In the genomic region with DNA sequence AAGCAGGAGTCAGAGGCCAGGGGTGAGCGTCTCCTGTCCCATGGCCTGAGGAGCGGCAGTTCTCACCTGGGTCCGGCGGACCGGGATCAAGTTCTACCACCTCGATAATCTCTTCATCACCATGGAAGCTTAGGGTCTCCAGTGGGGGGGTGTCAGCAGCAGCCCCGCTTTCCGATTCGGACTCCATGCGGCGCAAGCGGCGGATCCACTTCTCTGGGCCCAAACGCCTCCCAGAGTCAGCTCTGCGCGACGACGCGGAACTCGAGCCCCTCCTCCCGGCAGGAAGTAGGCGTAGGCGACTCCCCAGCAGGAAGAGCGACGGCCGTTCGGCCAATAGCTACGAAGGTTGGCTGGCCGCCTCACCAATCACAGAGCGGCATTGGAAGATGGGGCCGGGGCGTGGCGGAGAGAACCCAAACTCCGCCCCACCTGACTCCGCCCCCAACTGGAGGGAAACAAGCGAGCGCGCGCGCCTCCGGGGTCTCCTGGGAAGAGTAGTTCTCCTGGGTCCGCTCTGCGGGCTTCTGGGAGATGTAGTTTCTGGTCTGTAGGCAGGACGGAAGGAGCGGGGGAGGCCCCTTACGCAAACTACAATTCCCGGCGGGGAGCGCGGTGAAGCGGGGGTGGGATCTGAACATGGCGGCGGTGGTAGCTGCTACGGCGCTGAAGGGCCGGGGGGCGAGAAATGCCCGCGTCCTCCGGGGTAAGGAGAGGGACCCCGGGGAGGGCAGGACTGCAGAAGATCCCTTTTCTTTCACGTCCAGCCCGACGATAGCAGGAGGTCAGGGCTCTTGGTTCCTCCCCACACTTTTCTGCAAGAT, we compare ENCODE assay signal across 1 cellular context.
TF ChIP-seq lines count a peak whose summit lies in the region.

A gene with protein sequence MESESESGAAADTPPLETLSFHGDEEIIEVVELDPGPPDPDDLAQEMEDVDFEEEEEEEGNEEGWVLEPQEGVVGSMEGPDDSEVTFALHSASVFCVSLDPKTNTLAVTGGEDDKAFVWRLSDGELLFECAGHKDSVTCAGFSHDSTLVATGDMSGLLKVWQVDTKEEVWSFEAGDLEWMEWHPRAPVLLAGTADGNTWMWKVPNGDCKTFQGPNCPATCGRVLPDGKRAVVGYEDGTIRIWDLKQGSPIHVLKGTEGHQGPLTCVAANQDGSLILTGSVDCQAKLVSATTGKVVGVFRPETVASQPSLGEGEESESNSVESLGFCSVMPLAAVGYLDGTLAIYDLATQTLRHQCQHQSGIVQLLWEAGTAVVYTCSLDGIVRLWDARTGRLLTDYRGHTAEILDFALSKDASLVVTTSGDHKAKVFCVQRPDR (minus strand): TSS at position 238 of the 821 bp plus-strand sequence. CDS start 51 bp downstream, at position 187.
A gene with protein sequence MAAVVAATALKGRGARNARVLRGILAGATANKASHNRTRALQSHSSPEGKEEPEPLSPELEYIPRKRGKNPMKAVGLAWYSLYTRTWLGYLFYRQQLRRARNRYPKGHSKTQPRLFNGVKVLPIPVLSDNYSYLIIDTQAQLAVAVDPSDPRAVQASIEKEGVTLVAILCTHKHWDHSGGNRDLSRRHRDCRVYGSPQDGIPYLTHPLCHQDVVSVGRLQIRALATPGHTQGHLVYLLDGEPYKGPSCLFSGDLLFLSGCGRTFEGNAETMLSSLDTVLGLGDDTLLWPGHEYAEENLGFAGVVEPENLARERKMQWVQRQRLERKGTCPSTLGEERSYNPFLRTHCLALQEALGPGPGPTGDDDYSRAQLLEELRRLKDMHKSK (plus strand): TSS at position 620 of the 821 bp plus-strand sequence. CDS start 17 bp downstream, at position 637.

TF ChIP-seq in HepG2, 621 proteins besides CTCF, POLR2A, EP300 and RAD21 (continued from another document and continues in another):
- TF ChIP-seq, protein P1, sequence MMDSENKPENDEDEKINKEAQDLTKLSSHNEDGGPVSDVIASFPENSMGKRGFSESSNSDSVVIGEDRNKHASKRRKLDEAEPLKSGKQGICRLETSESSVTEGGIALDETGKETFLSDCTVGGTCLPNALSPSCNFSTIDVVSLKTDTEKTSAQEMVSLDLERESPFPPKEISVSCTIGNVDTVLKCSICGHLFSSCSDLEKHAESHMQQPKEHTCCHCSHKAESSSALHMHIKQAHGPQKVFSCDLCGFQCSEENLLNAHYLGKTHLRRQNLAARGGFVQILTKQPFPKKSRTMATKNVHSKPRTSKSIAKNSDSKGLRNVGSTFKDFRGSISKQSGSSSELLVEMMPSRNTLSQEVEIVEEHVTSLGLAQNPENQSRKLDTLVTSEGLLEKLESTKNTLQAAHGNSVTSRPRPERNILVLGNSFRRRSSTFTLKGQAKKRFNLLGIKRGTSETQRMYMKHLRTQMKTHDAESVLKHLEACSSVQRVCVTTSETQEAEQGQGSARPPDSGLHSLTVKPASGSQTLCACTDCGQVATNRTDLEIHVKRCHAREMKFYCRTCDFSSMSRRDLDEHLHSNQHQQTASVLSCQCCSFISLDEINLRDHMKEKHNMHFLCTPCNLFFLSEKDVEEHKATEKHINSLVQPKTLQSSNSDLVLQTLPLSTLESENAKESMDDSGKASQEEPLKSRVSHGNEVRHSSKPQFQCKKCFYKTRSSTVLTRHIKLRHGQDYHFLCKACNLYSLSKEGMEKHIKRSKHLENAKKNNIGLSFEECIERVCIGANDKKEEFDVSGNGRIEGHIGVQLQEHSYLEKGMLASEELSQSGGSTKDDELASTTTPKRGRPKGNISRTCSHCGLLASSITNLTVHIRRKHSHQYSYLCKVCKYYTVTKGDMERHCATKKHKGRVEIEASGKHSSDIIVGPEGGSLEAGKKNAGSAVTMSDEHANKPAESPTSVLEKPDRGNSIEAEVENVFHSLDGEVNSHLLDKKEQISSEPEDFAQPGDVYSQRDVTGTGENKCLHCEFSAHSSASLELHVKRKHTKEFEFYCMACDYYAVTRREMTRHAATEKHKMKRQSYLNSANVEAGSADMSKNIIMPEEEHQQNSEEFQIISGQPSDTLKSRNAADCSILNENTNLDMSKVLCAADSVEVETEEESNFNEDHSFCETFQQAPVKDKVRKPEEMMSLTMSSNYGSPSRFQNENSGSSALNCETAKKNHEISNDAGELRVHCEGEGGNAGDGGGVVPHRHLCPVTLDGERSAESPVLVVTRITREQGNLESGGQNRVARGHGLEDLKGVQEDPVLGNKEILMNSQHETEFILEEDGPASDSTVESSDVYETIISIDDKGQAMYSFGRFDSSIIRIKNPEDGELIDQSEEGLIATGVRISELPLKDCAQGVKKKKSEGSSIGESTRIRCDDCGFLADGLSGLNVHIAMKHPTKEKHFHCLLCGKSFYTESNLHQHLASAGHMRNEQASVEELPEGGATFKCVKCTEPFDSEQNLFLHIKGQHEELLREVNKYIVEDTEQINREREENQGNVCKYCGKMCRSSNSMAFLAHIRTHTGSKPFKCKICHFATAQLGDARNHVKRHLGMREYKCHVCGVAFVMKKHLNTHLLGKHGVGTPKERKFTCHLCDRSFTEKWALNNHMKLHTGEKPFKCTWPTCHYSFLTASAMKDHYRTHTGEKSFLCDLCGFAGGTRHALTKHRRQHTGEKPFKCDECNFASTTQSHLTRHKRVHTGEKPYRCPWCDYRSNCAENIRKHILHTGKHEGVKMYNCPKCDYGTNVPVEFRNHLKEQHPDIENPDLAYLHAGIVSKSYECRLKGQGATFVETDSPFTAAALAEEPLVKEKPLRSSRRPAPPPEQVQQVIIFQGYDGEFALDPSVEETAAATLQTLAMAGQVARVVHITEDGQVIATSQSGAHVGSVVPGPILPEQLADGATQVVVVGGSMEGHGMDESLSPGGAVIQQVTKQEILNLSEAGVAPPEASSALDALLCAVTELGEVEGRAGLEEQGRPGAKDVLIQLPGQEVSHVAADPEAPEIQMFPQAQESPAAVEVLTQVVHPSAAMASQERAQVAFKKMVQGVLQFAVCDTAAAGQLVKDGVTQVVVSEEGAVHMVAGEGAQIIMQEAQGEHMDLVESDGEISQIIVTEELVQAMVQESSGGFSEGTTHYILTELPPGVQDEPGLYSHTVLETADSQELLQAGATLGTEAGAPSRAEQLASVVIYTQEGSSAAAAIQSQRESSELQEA (CRISPR knock-in tag; IDR thresholded peaks at IDR 0.05; ENCODE audit: not compliant biosample characterization): no peak
- TF ChIP-seq KLF13 (CRISPR knock-in tag; IDR thresholded peaks at IDR 0.05): no peak
- TF ChIP-seq ZSCAN31 (CRISPR knock-in tag; IDR thresholded peaks at IDR 0.05; ENCODE audit: low read depth): peak; percentile 92
- TF ChIP-seq ZNF24 (IDR thresholded peaks at IDR 0.05): no peak
- TF ChIP-seq, protein P2, sequence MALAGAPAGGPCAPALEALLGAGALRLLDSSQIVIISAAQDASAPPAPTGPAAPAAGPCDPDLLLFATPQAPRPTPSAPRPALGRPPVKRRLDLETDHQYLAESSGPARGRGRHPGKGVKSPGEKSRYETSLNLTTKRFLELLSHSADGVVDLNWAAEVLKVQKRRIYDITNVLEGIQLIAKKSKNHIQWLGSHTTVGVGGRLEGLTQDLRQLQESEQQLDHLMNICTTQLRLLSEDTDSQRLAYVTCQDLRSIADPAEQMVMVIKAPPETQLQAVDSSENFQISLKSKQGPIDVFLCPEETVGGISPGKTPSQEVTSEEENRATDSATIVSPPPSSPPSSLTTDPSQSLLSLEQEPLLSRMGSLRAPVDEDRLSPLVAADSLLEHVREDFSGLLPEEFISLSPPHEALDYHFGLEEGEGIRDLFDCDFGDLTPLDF (CRISPR knock-in tag; IDR thresholded peaks at IDR 0.05): peak; percentile 97
- TF ChIP-seq RELA (CRISPR knock-in tag; IDR thresholded peaks at IDR 0.05): peak; percentile 64; the same call in 1 of the 2 replicates
- peak; percentile 58; the same call in 1 of the 2 replicates for TF ChIP-seq FOXJ3 (CRISPR knock-in tag; IDR thresholded peaks at IDR 0.05; ENCODE audit: borderline replicate concordance)
- TF ChIP-seq, protein P3, sequence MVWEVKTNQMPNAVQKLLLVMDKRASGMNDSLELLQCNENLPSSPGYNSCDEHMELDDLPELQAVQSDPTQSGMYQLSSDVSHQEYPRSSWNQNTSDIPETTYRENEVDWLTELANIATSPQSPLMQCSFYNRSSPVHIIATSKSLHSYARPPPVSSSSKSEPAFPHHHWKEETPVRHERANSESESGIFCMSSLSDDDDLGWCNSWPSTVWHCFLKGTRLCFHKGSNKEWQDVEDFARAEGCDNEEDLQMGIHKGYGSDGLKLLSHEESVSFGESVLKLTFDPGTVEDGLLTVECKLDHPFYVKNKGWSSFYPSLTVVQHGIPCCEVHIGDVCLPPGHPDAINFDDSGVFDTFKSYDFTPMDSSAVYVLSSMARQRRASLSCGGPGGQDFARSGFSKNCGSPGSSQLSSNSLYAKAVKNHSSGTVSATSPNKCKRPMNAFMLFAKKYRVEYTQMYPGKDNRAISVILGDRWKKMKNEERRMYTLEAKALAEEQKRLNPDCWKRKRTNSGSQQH (CRISPR knock-in tag; IDR thresholded peaks at IDR 0.05; ENCODE audit: low read depth): no peak
- TF ChIP-seq SP2 (CRISPR knock-in tag; IDR thresholded peaks at IDR 0.05): peak; percentile 99
- TF ChIP-seq MED1 (CRISPR knock-in tag; IDR thresholded peaks at IDR 0.05): peak; percentile 34; the same call in 1 of the 2 replicates
- no peak for TF ChIP-seq PHB2 (IDR thresholded peaks at IDR 0.05; ENCODE audit: partially characterized antibody)
- no peak for TF ChIP-seq ZNF234 (CRISPR knock-in tag; conservative IDR thresholded peaks at IDR 0.05)
- TF ChIP-seq, protein P4, sequence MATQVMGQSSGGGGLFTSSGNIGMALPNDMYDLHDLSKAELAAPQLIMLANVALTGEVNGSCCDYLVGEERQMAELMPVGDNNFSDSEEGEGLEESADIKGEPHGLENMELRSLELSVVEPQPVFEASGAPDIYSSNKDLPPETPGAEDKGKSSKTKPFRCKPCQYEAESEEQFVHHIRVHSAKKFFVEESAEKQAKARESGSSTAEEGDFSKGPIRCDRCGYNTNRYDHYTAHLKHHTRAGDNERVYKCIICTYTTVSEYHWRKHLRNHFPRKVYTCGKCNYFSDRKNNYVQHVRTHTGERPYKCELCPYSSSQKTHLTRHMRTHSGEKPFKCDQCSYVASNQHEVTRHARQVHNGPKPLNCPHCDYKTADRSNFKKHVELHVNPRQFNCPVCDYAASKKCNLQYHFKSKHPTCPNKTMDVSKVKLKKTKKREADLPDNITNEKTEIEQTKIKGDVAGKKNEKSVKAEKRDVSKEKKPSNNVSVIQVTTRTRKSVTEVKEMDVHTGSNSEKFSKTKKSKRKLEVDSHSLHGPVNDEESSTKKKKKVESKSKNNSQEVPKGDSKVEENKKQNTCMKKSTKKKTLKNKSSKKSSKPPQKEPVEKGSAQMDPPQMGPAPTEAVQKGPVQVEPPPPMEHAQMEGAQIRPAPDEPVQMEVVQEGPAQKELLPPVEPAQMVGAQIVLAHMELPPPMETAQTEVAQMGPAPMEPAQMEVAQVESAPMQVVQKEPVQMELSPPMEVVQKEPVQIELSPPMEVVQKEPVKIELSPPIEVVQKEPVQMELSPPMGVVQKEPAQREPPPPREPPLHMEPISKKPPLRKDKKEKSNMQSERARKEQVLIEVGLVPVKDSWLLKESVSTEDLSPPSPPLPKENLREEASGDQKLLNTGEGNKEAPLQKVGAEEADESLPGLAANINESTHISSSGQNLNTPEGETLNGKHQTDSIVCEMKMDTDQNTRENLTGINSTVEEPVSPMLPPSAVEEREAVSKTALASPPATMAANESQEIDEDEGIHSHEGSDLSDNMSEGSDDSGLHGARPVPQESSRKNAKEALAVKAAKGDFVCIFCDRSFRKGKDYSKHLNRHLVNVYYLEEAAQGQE (IDR thresholded peaks at IDR 0.05; ENCODE audit: borderline replicate concordance in 1 of 2, low read depth in 1 of 2, low read length in 2 of 2): peak in 1 of 2 experiments; percentile 24; a peak in 1 of 4 replicates
- TF ChIP-seq ZBTB7B (CRISPR knock-in tag; IDR thresholded peaks at IDR 0.05): 0 out of 2 replicates have a peak, but pooled peaks have one; percentile 46
- peak; percentile 31 for TF ChIP-seq AGO1 (IDR thresholded peaks at IDR 0.05; ENCODE audit: low read depth, low read length, poor library complexity, severe bottlenecking)
- TF ChIP-seq, protein P5, sequence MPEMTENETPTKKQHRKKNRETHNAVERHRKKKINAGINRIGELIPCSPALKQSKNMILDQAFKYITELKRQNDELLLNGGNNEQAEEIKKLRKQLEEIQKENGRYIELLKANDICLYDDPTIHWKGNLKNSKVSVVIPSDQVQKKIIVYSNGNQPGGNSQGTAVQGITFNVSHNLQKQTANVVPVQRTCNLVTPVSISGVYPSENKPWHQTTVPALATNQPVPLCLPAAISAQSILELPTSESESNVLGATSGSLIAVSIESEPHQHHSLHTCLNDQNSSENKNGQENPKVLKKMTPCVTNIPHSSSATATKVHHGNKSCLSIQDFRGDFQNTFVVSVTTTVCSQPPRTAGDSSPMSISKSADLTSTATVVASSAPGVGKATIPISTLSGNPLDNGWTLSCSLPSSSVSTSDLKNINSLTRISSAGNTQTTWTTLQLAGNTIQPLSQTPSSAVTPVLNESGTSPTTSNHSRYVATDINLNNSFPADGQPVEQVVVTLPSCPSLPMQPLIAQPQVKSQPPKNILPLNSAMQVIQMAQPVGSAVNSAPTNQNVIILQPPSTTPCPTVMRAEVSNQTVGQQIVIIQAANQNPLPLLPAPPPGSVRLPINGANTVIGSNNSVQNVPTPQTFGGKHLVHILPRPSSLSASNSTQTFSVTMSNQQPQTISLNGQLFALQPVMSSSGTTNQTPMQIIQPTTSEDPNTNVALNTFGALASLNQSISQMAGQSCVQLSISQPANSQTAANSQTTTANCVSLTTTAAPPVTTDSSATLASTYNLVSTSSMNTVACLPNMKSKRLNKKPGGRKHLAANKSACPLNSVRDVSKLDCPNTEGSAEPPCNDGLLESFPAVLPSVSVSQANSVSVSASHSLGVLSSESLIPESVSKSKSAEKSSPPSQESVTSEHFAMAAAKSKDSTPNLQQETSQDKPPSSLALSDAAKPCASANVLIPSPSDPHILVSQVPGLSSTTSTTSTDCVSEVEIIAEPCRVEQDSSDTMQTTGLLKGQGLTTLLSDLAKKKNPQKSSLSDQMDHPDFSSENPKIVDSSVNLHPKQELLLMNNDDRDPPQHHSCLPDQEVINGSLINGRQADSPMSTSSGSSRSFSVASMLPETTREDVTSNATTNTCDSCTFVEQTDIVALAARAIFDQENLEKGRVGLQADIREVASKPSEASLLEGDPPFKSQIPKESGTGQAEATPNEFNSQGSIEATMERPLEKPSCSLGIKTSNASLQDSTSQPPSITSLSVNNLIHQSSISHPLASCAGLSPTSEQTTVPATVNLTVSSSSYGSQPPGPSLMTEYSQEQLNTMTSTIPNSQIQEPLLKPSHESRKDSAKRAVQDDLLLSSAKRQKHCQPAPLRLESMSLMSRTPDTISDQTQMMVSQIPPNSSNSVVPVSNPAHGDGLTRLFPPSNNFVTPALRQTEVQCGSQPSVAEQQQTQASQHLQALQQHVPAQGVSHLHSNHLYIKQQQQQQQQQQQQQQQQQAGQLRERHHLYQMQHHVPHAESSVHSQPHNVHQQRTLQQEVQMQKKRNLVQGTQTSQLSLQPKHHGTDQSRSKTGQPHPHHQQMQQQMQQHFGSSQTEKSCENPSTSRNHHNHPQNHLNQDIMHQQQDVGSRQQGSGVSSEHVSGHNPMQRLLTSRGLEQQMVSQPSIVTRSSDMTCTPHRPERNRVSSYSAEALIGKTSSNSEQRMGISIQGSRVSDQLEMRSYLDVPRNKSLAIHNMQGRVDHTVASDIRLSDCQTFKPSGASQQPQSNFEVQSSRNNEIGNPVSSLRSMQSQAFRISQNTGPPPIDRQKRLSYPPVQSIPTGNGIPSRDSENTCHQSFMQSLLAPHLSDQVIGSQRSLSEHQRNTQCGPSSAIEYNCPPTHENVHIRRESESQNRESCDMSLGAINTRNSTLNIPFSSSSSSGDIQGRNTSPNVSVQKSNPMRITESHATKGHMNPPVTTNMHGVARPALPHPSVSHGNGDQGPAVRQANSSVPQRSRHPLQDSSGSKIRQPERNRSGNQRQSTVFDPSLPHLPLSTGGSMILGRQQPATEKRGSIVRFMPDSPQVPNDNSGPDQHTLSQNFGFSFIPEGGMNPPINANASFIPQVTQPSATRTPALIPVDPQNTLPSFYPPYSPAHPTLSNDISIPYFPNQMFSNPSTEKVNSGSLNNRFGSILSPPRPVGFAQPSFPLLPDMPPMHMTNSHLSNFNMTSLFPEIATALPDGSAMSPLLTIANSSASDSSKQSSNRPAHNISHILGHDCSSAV (CRISPR knock-in tag; IDR thresholded peaks at IDR 0.05; ENCODE audit: borderline replicate concordance): peak; percentile 97; the same call in 1 of the 2 replicates
